Comparison of ENCODE assay signal across 30 cellular contexts in the genomic region with DNA sequence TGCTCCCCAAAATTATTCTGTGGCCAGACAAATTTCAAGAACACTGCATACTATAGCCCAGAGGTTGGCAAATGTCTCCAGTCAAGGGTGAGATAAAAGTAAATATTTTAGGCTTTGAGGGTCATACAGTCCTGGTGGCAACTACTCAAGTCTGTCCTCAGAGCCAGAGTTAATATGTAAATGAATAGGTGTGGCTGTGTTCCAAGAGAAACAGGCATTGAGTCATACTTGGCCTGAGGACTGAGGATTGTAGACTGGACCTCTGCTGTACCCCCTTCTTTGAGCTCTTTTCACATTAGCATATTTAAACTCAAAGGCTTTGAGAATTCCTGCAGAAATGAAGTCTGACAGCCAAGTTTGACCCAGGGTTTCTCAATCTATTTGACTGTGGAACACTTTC.
A peak's percentile ranks its signal among the peaks of the same experiment; 100 is the strongest.
DNase-seq lines count a peak whose midpoint lies in the region; ATAC-seq and TF ChIP-seq lines count a peak whose summit lies in the region.
"Had no signal": no experiment of that assay in that cellular context is flagged by ENCODE, and none has a peak within 500 bp of the region (broad histone marks: within the 10 kb centered on the region; RNA-seq: fewer than 3 reads in every experiment).

No MANE protein-coding gene starts in this region.

- no peak overlapping the region for H3K4ac ChIP-seq in neuronal stem cell (ENCODE audit: low read length)

- peak; percentile 7 for DNase-seq in LHCN-M2 (ENCODE audit: low read depth)
- DNase-seq in RWPE2 (ENCODE audit: low spot score), result no peak
- peak; percentile 10 for DNase-seq in fibroblast of gingiva (ENCODE audit: low read depth)
- peak; percentile 14 to 31 for DNase-seq in lung microvascular endothelial cell (ENCODE audit: low read depth in 2 of 2)
- no peak for DNase-seq in HuH-7 (ENCODE audit: low spot score)
- DNase-seq in ecto neural progenitor cell (ENCODE audit: low spot score), result no peak
- DNase-seq in neuronal stem cell (ENCODE audit: low spot score), result no peak
- no peak for DNase-seq in natural killer cell
- DNase-seq: ACHN; activated B cell treated with CpG ODN at 0.5 μM for 24 hours; activated CD4-positive, alpha-beta T cell treated with anti-CD3 and anti-CD28 coated beads, Interleukin-2, amount 50 U/mL, for 1 hour; activated naive CD4-positive, alpha-beta T cell; activated T-cell treated with anti-CD3 and anti-CD28 coated beads, Interleukin-2, amount 50 U/mL, for 72 hours; effector memory CD8-positive, alpha-beta T cell; esophagus squamous epithelium; glutamatergic neuron; KG1; kidney; mesendoderm; MV-4-11; NCI-H146; NCI-H2171 treated with DMSO at 0.1 percent for 48 hours; NCI-H524 treated with DMSO at 0.1 percent for 48 hours; sigmoid colon; SJCRH30; stimulated activated CD4-positive, alpha-beta T cell treated with anti-CD3 and anti-CD28 coated beads, Interleukin-4, amount 100 ng/mL, for 4 hours had no signal

- H3K18ac ChIP-seq in neuronal stem cell (ENCODE audit: low read length), result no peak overlapping the region

- H3K23ac ChIP-seq in neuronal stem cell (ENCODE audit: low read depth, low read length, poor library complexity), result no peak overlapping the region

- H2BK5ac ChIP-seq in neuronal stem cell (ENCODE audit: low read length), result no peak overlapping the region

- no peak overlapping the region for H3K9ac ChIP-seq in neuronal stem cell (ENCODE audit: low read depth, low read length, poor library complexity)

- intact Hi-C loops in natural killer cell (cut with micrococcal nuclease), result no loop called here

- no peaks in the 10 kb centered on the region for H3K36me3 ChIP-seq in RWPE2 (ENCODE audit: low read depth)
- H3K36me3 ChIP-seq in neuronal stem cell (replicated peaks in 1 of 2; ENCODE audit: control insufficient read depth in 2 of 2, insufficient read depth in 2 of 2, low read length in 2 of 2), result no peaks in the 10 kb centered on the region
- H3K36me3 ChIP-seq: esophagus squamous epithelium, prostate gland, sigmoid colon, SJCRH30, upper lobe of left lung had no signal

- H2BK12ac ChIP-seq in neuronal stem cell (ENCODE audit: low read length), result no peak overlapping the region

- H3K4me1 Mint-ChIP-seq in natural killer cell, result peaks cover 11% of the 10 kb centered on the region in 2 donors
- H3K4me1 Mint-ChIP-seq: activated B cell treated with CpG ODN at 0.5 μM for 24 hours; stimulated activated memory B cell treated with anti-CD40 and anti-IgM and Interleukin-4, amounts not matched to agents 10 μg/mL and 1 μg/mL and 100 μg/mL, for 72 hours had no signal

- H2BK15ac ChIP-seq in neuronal stem cell (ENCODE audit: low read length), result no peak overlapping the region

- H3K9me3 ChIP-seq in RWPE2 (ENCODE audit: severe bottlenecking) (no peaks in the 10 kb centered on the region), neuronal stem cell (replicated peaks in 1 of 2; ENCODE audit: control insufficient read depth in 2 of 2, insufficient read depth in 1 of 2, low read depth in 1 of 2, low read length in 2 of 2) (no peaks in the 10 kb centered on the region)
- H3K9me3 ChIP-seq: prostate gland, sigmoid colon, SJCRH30, upper lobe of left lung had no signal

- no peak overlapping the region for H3K4me3 ChIP-seq in RWPE2 (ENCODE audit: severe bottlenecking)
- H3K4me3 ChIP-seq in neuronal stem cell (ENCODE audit: low read length in 2 of 2), result no peak overlapping the region
- H3K4me3 ChIP-seq: esophagus squamous epithelium, prostate gland, sigmoid colon, SJCRH30, upper lobe of left lung had no signal

- peak; percentile 38; the same call in 1 of the 3 replicates for ATAC-seq in RWPE2 (ENCODE audit: low read depth)
- ATAC-seq in natural killer cell, result no peak
- ATAC-seq: activated T-cell treated with anti-CD3 and anti-CD28 coated beads, Interleukin-2, amount 50 U/mL, for 72 hours; effector memory CD8-positive, alpha-beta T cell; Panc1; stimulated activated memory B cell treated with anti-CD40 and anti-IgM and Interleukin-4, amounts not matched to agents 10 μg/mL and 1 μg/mL and 100 μg/mL, for 72 hours had no signal

- H3K4me1 ChIP-seq in RWPE2 (ENCODE audit: insufficient read depth, poor library complexity, severe bottlenecking), result peaks cover 4% of the 10 kb centered on the region
- H3K4me1 ChIP-seq in neuronal stem cell (ENCODE audit: control insufficient read depth in 2 of 2, insufficient read depth in 1 of 2, low read depth in 1 of 2, low read length in 2 of 2), result no peaks in the 10 kb centered on the region
- H3K4me1 ChIP-seq: esophagus squamous epithelium, prostate gland, upper lobe of left lung had no signal

- no peak overlapping the region for H4K91ac ChIP-seq in neuronal stem cell (ENCODE audit: low read depth, low read length, poor library complexity)

- H3K27me3 Mint-ChIP-seq in natural killer cell (ENCODE audit: low read depth in 2 of 2), result peaks cover 6 to 8% of the 10 kb centered on the region in 2 donors
- H3K27me3 Mint-ChIP-seq: activated B cell treated with CpG ODN at 0.5 μM for 24 hours; effector memory CD8-positive, alpha-beta T cell; stimulated activated memory B cell treated with anti-CD40 and anti-IgM and Interleukin-4, amounts not matched to agents 10 μg/mL and 1 μg/mL and 100 μg/mL, for 72 hours had no signal

- H3K27ac Mint-ChIP-seq in natural killer cell, result no peak overlapping the region
- H3K27ac Mint-ChIP-seq: activated B cell treated with CpG ODN at 0.5 μM for 24 hours; activated T-cell treated with anti-CD3 and anti-CD28 coated beads, Interleukin-2, amount 50 U/mL, for 72 hours; effector memory CD8-positive, alpha-beta T cell; stimulated activated memory B cell treated with anti-CD40 and anti-IgM and Interleukin-4, amounts not matched to agents 10 μg/mL and 1 μg/mL and 100 μg/mL, for 72 hours had no signal

- no peak overlapping the region for H3K4me2 ChIP-seq in neuronal stem cell (ENCODE audit: insufficient read depth, low read length, poor library complexity, severe bottlenecking)

- no peak overlapping the region for H2BK120ac ChIP-seq in neuronal stem cell (ENCODE audit: low read depth, low read length)

- H3K27ac ChIP-seq in RWPE2 (ENCODE audit: poor library complexity, severe bottlenecking) (no peak overlapping the region), neuronal stem cell (replicated peaks; ENCODE audit: low read length) (no peak overlapping the region)
- H3K27ac ChIP-seq: esophagus squamous epithelium, prostate gland, sigmoid colon, SJCRH30, upper lobe of left lung had no signal

- no peak overlapping the region for H2AFZ ChIP-seq in neuronal stem cell (ENCODE audit: low read length)

- H3K36me3 Mint-ChIP-seq in natural killer cell, result no peaks in the 10 kb centered on the region
- H3K36me3 Mint-ChIP-seq: stimulated activated memory B cell treated with anti-CD40 and anti-IgM and Interleukin-4, amounts not matched to agents 10 μg/mL and 1 μg/mL and 100 μg/mL, for 72 hours had no signal

- no peak overlapping the region for H2AK5ac ChIP-seq in neuronal stem cell (ENCODE audit: low read depth, low read length)

- no peak overlapping the region for H4K8ac ChIP-seq in neuronal stem cell (ENCODE audit: low read depth, low read length)

- H3K79me1 ChIP-seq in neuronal stem cell (ENCODE audit: low read depth, low read length), result no peaks in the 10 kb centered on the region

- H3K27me3 ChIP-seq in RWPE2 (ENCODE audit: insufficient read depth, poor library complexity, severe bottlenecking) (peaks cover 1% of the 10 kb centered on the region), neuronal stem cell (ENCODE audit: control insufficient read depth in 3 of 3, insufficient read depth in 3 of 3, low read depth in 1 of 3, low read length in 3 of 3) (no peaks in the 10 kb centered on the region)
- H3K27me3 ChIP-seq: esophagus squamous epithelium, sigmoid colon, SJCRH30, upper lobe of left lung had no signal

- no peak overlapping the region for H3K14ac ChIP-seq in neuronal stem cell (ENCODE audit: low read length)

- H3K4me3 Mint-ChIP-seq in natural killer cell, result no peak overlapping the region
- H3K4me3 Mint-ChIP-seq: activated B cell treated with CpG ODN at 0.5 μM for 24 hours; activated T-cell treated with anti-CD3 and anti-CD28 coated beads, Interleukin-2, amount 50 U/mL, for 72 hours; effector memory CD8-positive, alpha-beta T cell; stimulated activated memory B cell treated with anti-CD40 and anti-IgM and Interleukin-4, amounts not matched to agents 10 μg/mL and 1 μg/mL and 100 μg/mL, for 72 hours had no signal

- H3K9me3 Mint-ChIP-seq in natural killer cell, result no peaks in the 10 kb centered on the region
- H3K9me3 Mint-ChIP-seq: activated T-cell treated with anti-CD3 and anti-CD28 coated beads, Interleukin-2, amount 50 U/mL, for 72 hours; effector memory CD8-positive, alpha-beta T cell; stimulated activated memory B cell treated with anti-CD40 and anti-IgM and Interleukin-4, amounts not matched to agents 10 μg/mL and 1 μg/mL and 100 μg/mL, for 72 hours had no signal

- no peak for TF ChIP-seq CTCF in RWPE2 (IDR thresholded peaks at IDR 0.05; ENCODE audit: poor library complexity, severe bottlenecking)
- TF ChIP-seq CTCF in natural killer cell (IDR thresholded peaks at IDR 0.05), result no peak

Comparison
In these comparisons a context has a peak if more than half of its experiments do, and no peak if none do; other contexts are left out.
1. DNase-seq: peak in LHCN-M2 (single experiment), fibroblast of gingiva (single experiment) and lung microvascular endothelial cell (2 of 2); none in RWPE2 (single experiment), HuH-7 (single experiment), ecto neural progenitor cell (single experiment), neuronal stem cell (single experiment) and natural killer cell (single experiment).